In the genomic region with DNA sequence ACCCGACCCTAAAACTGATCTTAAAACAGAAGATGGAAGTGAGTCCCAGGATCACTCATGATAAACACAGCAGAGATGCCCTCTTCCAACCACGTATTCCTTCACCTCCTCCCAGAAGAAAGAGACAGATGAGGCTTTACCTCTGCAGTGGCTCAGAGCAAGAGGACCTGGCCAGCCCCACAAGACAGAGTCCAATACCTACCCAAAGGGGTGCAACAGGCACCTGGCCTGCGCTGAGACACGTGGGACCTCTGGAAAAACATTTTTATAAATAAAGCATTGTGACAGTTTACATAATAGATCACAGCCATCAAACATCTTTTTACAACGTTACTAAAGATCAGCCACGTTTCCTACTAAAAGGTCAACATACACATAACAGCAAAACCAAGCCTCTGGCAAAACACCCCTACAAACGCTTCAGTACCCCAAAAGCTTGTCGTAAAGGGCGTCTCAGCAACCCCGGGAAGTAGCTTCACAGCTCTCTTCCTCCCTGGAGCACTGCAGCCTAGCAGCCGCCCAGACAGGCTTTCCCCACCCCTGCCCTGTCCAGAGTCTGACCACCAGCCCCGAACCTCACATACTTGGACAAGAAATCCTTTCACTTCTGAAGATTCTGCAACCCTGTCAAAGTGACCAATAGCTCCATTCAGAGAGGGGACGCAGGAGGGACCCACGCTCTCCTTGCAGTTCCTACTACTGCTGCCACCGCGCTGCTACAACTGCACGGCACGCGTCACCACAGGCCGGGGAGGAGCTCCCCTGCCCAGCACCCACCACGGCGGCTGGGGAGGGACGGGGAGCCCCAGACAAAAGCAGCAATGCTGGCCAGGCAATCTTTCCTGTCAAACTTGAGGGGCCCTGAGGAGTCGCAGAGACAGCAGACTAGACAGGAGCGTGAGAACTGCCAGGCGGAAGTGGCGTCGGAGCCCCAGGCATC, we compare ENCODE assay signal across 10 cellular contexts. TPM values are rescaled to one million over a fixed set of nuclear protein-coding genes. Genes with fewer than 3 reads are reported as not detected.
DNase-seq lines count a peak whose midpoint lies in the region; ATAC-seq and TF ChIP-seq lines count a peak whose summit lies in the region.
"Had no signal": no experiment of that assay in that cellular context is flagged by ENCODE, and none has a peak within 500 bp of the region (broad histone marks: within the 10 kb centered on the region; RNA-seq: fewer than 3 reads in every experiment).

No MANE protein-coding gene starts in this region.

- peaks cover 34% of the 10 kb centered on the region for H3K79me1 ChIP-seq in mesenchymal stem cell (replicated peaks; ENCODE audit: low read length, poor library complexity, severe bottlenecking)

- H3K27ac Mint-ChIP-seq in activated naive CD8-positive, alpha-beta T cell treated with anti-CD3 and anti-CD28 coated beads for 36 hours = no peak overlapping the region

- H3K27me3 ChIP-seq in left ventricle myocardium inferior (ENCODE audit: low read depth) (no peaks in the 10 kb centered on the region), mesenchymal stem cell (ENCODE audit: control insufficient read depth in 1 of 2, insufficient read depth in 1 of 2, low read length in 2 of 2) (no peaks in the 10 kb centered on the region)

- H3K36me3 ChIP-seq in left ventricle myocardium inferior (no peaks in the 10 kb centered on the region), mesenchymal stem cell (ENCODE audit: control insufficient read depth in 1 of 2, insufficient read depth in 2 of 2, low read depth in 1 of 2, low read length in 2 of 2) (peaks cover 0 to 22% of the 10 kb centered on the region in 2 experiments)

- no peak overlapping the region for H2BK12ac ChIP-seq in mesenchymal stem cell (ENCODE audit: low read length in 2 of 2)

- H2BK120ac ChIP-seq in mesenchymal stem cell (ENCODE audit: low read depth, low read length) = no peak overlapping the region

- 81% methylated on average over 28 of the region's 28 CpGs for WGBS in mesenchymal stem cell

- no peak for DNase-seq in left ventricle myocardium inferior
- no peak for DNase-seq in cardiac septum (ENCODE audit: low spot score)
- DNase-seq in activated naive CD8-positive, alpha-beta T cell treated with anti-CD3 and anti-CD28 coated beads for 36 hours = no peak
- no peak for DNase-seq in mesenchymal stem cell
- DNase-seq: stimulated activated CD4-positive, alpha-beta T cell treated with anti-CD3 and anti-CD28 coated beads, Interleukin-1b, Interleukin-23, amount 100 ng/mL, for 48 hours had no signal

- H3K14ac ChIP-seq in mesenchymal stem cell (ENCODE audit: low read length in 2 of 2) = peak overlapping the region in 1 of 2 experiments; percentile 9

- H3K36me3 Mint-ChIP-seq in activated naive CD8-positive, alpha-beta T cell treated with anti-CD3 and anti-CD28 coated beads for 36 hours = peaks cover 3% of the 10 kb centered on the region

- intact Hi-C loops in left ventricle myocardium inferior (cut with micrococcal nuclease) = loop anchor here (10.0 kb wide), 1 partner anchor 62 kb away; a partner anchor contains a TSS
- intact Hi-C loops in cardiac septum (cut with DNase I) = loop anchor here (5.0 kb wide), 2 partner anchors 41 to 79 kb away; a partner anchor contains a TSS

- peak overlapping the region; percentile 30 for H2BK15ac ChIP-seq in mesenchymal stem cell (ENCODE audit: low read depth, poor library complexity, severe bottlenecking)

- no peaks in the 10 kb centered on the region for H3K9me3 Mint-ChIP-seq in activated naive CD8-positive, alpha-beta T cell treated with anti-CD3 and anti-CD28 coated beads for 36 hours

- no peak overlapping the region for H3K4ac ChIP-seq in mesenchymal stem cell (ENCODE audit: low read depth in 1 of 2, low read length in 2 of 2)

- H3K27ac ChIP-seq in left ventricle myocardium inferior (replicated peaks) = no peak overlapping the region
- H3K27ac ChIP-seq in mesenchymal stem cell (ENCODE audit: low read length, poor library complexity, severe bottlenecking) = no peak overlapping the region

- H4K91ac ChIP-seq in mesenchymal stem cell (ENCODE audit: low read length) = peak overlapping the region; percentile 28

- no peaks in the 10 kb centered on the region for H3K27me3 Mint-ChIP-seq in activated naive CD8-positive, alpha-beta T cell treated with anti-CD3 and anti-CD28 coated beads for 36 hours

- no peak overlapping the region for H2BK5ac ChIP-seq in mesenchymal stem cell (ENCODE audit: low read depth, low read length, poor library complexity, severe bottlenecking)

- peak overlapping the region; percentile 8 for H3K4me2 ChIP-seq in mesenchymal stem cell (ENCODE audit: low read length, poor library complexity, severe bottlenecking)

- peak overlapping the region; percentile 72 for H3K4me3 Mint-ChIP-seq in activated naive CD8-positive, alpha-beta T cell treated with anti-CD3 and anti-CD28 coated beads for 36 hours

- H2AK5ac ChIP-seq in mesenchymal stem cell (ENCODE audit: low read length, severe bottlenecking) = no peak overlapping the region

- no peak for TF ChIP-seq CTCF in left ventricle myocardium inferior (IDR thresholded peaks at IDR 0.05; ENCODE audit: borderline replicate concordance)

- H3K4me3 ChIP-seq in left ventricle myocardium inferior = peak overlapping the region; percentile 68
- peak overlapping the region in 1 of 2 experiments; percentile 69 for H3K4me3 ChIP-seq in mesenchymal stem cell (ENCODE audit: insufficient read depth in 1 of 2, low read depth in 1 of 2, low read length in 2 of 2)

- H3K9ac ChIP-seq in mesenchymal stem cell (ENCODE audit: low read length) = peak overlapping the region; percentile 51

- H4K8ac ChIP-seq in mesenchymal stem cell (ENCODE audit: low read length) = no peak overlapping the region

- H3K4me1 ChIP-seq in left ventricle myocardium inferior (peaks cover 45% of the 10 kb centered on the region), mesenchymal stem cell (ENCODE audit: control insufficient read depth, insufficient read depth, low read depth, low read length) (peaks cover 17% of the 10 kb centered on the region)

- no peak overlapping the region for H2AFZ ChIP-seq in mesenchymal stem cell (ENCODE audit: low read depth, low read length)

- ATAC-seq in GM21367 (IDR thresholded peaks at IDR 0.05; ENCODE audit: unreplicated experiment) (no peak), HG02588 (IDR thresholded peaks at IDR 0.05; ENCODE audit: unreplicated experiment) (no peak), GM18498 (IDR thresholded peaks at IDR 0.05; ENCODE audit: unreplicated experiment) (no peak), HG03342 (IDR thresholded peaks at IDR 0.05; ENCODE audit: unreplicated experiment) (no peak)
- ATAC-seq: Right ventricle myocardium inferior had no signal

- no peaks in the 10 kb centered on the region for H3K9me3 ChIP-seq in left ventricle myocardium inferior (replicated peaks)
- H3K9me3 ChIP-seq in mesenchymal stem cell (ENCODE audit: control insufficient read depth, low read length) = no peaks in the 10 kb centered on the region

- peak overlapping the region in 1 of 2 experiments; percentile 25 for H3K18ac ChIP-seq in mesenchymal stem cell (ENCODE audit: low read depth in 1 of 2, low read length in 2 of 2)

- H3K23ac ChIP-seq in mesenchymal stem cell (ENCODE audit: low read length in 2 of 2) = peak overlapping the region in 1 of 2 experiments; percentile 24

- peaks cover 43% of the 10 kb centered on the region for H3K4me1 Mint-ChIP-seq in activated naive CD8-positive, alpha-beta T cell treated with anti-CD3 and anti-CD28 coated beads for 36 hours

RNA-seq across cellular contexts. Expression of a gene that starts 2.8 kb away (rescaled TPM):
- total RNA-seq in left ventricle myocardium inferior (11.8 TPM), cardiac septum (13.6 TPM)
- total RNA-seq in activated naive CD8-positive, alpha-beta T cell treated with anti-CD3 and anti-CD28 coated beads for 36 hours = 10 to 100 TPM; 15.2 to 16.4 TPM
- polyA plus RNA-seq in mesenchymal stem cell (2013, experiment 1 of 2) = 9.1 TPM
- 6.2 TPM for polyA plus RNA-seq in mesenchymal stem cell (2013, experiment 2 of 2)

RNA-seq across cellular contexts. Expression of a gene that starts 59.3 kb away (rescaled TPM):
- total RNA-seq in left ventricle myocardium inferior = 51.6 TPM
- total RNA-seq in cardiac septum = 51.0 TPM
- 10 to 100 TPM; 32.8 to 34.5 TPM for total RNA-seq in activated naive CD8-positive, alpha-beta T cell treated with anti-CD3 and anti-CD28 coated beads for 36 hours
- polyA plus RNA-seq in mesenchymal stem cell (2013, experiment 1 of 2) = 32.2 TPM
- polyA plus RNA-seq in mesenchymal stem cell (2013, experiment 2 of 2) = 31.4 TPM
